ENCODE assay signal across 1 cellular context in genomic region chr22:33923660-33924246, GRCh38.
TF ChIP-seq lines count a peak whose summit lies in the region.

No MANE protein-coding gene starts in this region.

TF ChIP-seq in WTC11, 78 proteins besides CTCF, POLR2A, EP300 and RAD21 (continued from another document):
- no peak for TF ChIP-seq ZNF532 (CRISPR knock-in tag; IDR thresholded peaks at IDR 0.05; ENCODE audit: borderline replicate concordance)
